ENCODE assay signal across 28 cellular contexts in genomic region chr13:68995972-68996670, GRCh38.
"Had no signal": no experiment of that assay in that cellular context is flagged by ENCODE, and none has a peak within 500 bp of the region (broad histone marks: within the 10 kb centered on the region; RNA-seq: fewer than 3 reads in every experiment).

No MANE protein-coding gene starts in this region.

- ATAC-seq: activated naive CD4-positive, alpha-beta T cell treated with anti-CD3 and anti-CD28 coated beads, Interleukin-2, amount 50 U/mL, for 72 hours; activated T-cell treated with anti-CD3 and anti-CD28 coated beads, Interleukin-2, amount 50 U/mL, for 72 hours; esophagus mucosa had no signal

- H3K27ac Mint-ChIP-seq: activated CD4-positive, alpha-beta memory T cell treated with anti-CD3 and anti-CD28 coated beads, Interleukin-2, amount 10 ng/mL, durations not matched to agents 7 days and 5 days; activated CD4-positive, alpha-beta T cell treated with anti-CD3 and anti-CD28 coated beads, Interleukin-2, amount 10 ng/mL, durations not matched to agents 7 days and 5 days; activated naive CD4-positive, alpha-beta T cell treated with anti-CD3 and anti-CD28 coated beads, Interleukin-2, amount 10 ng/mL, durations not matched to agents 7 days and 5 days; activated naive CD4-positive, alpha-beta T cell treated with anti-CD3 and anti-CD28 coated beads, Interleukin-2, amount 50 U/mL, for 72 hours; activated naive CD8-positive, alpha-beta T cell treated with anti-CD3 and anti-CD28 coated beads, Interleukin-2, amount 10 ng/mL, durations not matched to agents 7 days and 5 days; activated T-cell treated with anti-CD3 and anti-CD28 coated beads, Interleukin-2, amount 50 U/mL, for 24 hours; activated T-cell treated with anti-CD3 and anti-CD28 coated beads, Interleukin-2, amount 50 U/mL, for 72 hours; brain; endodermal cell had no signal

- H3K27me3 Mint-ChIP-seq: activated CD4-positive, alpha-beta memory T cell treated with anti-CD3 and anti-CD28 coated beads, Interleukin-2, amount 10 ng/mL, durations not matched to agents 7 days and 5 days; activated CD4-positive, alpha-beta T cell treated with anti-CD3 and anti-CD28 coated beads, Interleukin-2, amount 10 ng/mL, durations not matched to agents 7 days and 5 days; activated naive CD4-positive, alpha-beta T cell treated with anti-CD3 and anti-CD28 coated beads, Interleukin-2, amount 10 ng/mL, durations not matched to agents 7 days and 5 days; activated naive CD8-positive, alpha-beta T cell treated with anti-CD3 and anti-CD28 coated beads, Interleukin-2, amount 10 ng/mL, durations not matched to agents 7 days and 5 days; activated T-cell treated with anti-CD3 and anti-CD28 coated beads, Interleukin-2, amount 50 U/mL, for 24 hours; brain had no signal

- H3K36me3 ChIP-seq: ascending aorta, breast epithelium, cardiac muscle cell, colonic mucosa had no signal

- H3K4me3 ChIP-seq: ascending aorta, breast epithelium, cardiac muscle cell, colonic mucosa, dorsolateral prefrontal cortex had no signal

- H3K27me3 ChIP-seq: ascending aorta, breast epithelium, cardiac muscle cell, colonic mucosa, dorsolateral prefrontal cortex had no signal

- H3K4me1 ChIP-seq: ascending aorta, breast epithelium, colonic mucosa had no signal

- H3K4me3 Mint-ChIP-seq: activated CD4-positive, alpha-beta memory T cell treated with anti-CD3 and anti-CD28 coated beads, Interleukin-2, amount 10 ng/mL, durations not matched to agents 7 days and 5 days; activated CD4-positive, alpha-beta T cell treated with anti-CD3 and anti-CD28 coated beads, Interleukin-2, amount 10 ng/mL, durations not matched to agents 7 days and 5 days; activated naive CD4-positive, alpha-beta T cell treated with anti-CD3 and anti-CD28 coated beads, Interleukin-2, amount 10 ng/mL, durations not matched to agents 7 days and 5 days; activated naive CD8-positive, alpha-beta T cell treated with anti-CD3 and anti-CD28 coated beads, Interleukin-2, amount 10 ng/mL, durations not matched to agents 7 days and 5 days; activated T-cell treated with anti-CD3 and anti-CD28 coated beads, Interleukin-2, amount 50 U/mL, for 24 hours; activated T-cell treated with anti-CD3 and anti-CD28 coated beads, Interleukin-2, amount 50 U/mL, for 72 hours; brain; endodermal cell had no signal

- H3K36me3 Mint-ChIP-seq: activated naive CD4-positive, alpha-beta T cell treated with anti-CD3 and anti-CD28 coated beads, Interleukin-2, amount 10 ng/mL, durations not matched to agents 7 days and 5 days; activated naive CD8-positive, alpha-beta T cell treated with anti-CD3 and anti-CD28 coated beads, Interleukin-2, amount 10 ng/mL, durations not matched to agents 7 days and 5 days had no signal

- H3K9me3 ChIP-seq: ascending aorta, colonic mucosa had no signal

- H3K4me1 Mint-ChIP-seq: activated CD4-positive, alpha-beta memory T cell treated with anti-CD3 and anti-CD28 coated beads, Interleukin-2, amount 10 ng/mL, durations not matched to agents 7 days and 5 days; activated CD4-positive, alpha-beta T cell treated with anti-CD3 and anti-CD28 coated beads, Interleukin-2, amount 10 ng/mL, durations not matched to agents 7 days and 5 days; activated naive CD4-positive, alpha-beta T cell treated with anti-CD3 and anti-CD28 coated beads, Interleukin-2, amount 10 ng/mL, durations not matched to agents 7 days and 5 days; activated naive CD8-positive, alpha-beta T cell treated with anti-CD3 and anti-CD28 coated beads, Interleukin-2, amount 10 ng/mL, durations not matched to agents 7 days and 5 days; brain; endodermal cell had no signal

- H3K27ac ChIP-seq: ascending aorta, breast epithelium, cardiac muscle cell, colonic mucosa, dorsolateral prefrontal cortex had no signal

- DNase-seq: activated CD4-positive, alpha-beta memory T cell treated with anti-CD3 and anti-CD28 coated beads, Interleukin-2, amount 10 ng/mL, durations not matched to agents 7 days and 5 days; activated CD4-positive, alpha-beta T cell treated with anti-CD3 and anti-CD28 coated beads for 1 hour; activated CD4-positive, alpha-beta T cell treated with anti-CD3 and anti-CD28 coated beads for 4 hours; activated CD4-positive, alpha-beta T cell treated with anti-CD3 and anti-CD28 coated beads, Interleukin-2, amount 10 ng/mL, durations not matched to agents 7 days and 5 days; activated CD4-positive, alpha-beta T cell treated with anti-CD3 and anti-CD28 coated beads, Interleukin-2, amount 50 U/mL, for 4 hours; activated CD8-positive, alpha-beta memory T cell treated with anti-CD3 and anti-CD28 coated beads, Interleukin-2, amount 50 U/mL, for 48 hours; activated gamma-delta T cell; activated naive CD4-positive, alpha-beta T cell; activated naive CD4-positive, alpha-beta T cell treated with anti-CD3 and anti-CD28 coated beads, Interleukin-2, amount 10 ng/mL, durations not matched to agents 7 days and 5 days; activated naive CD8-positive, alpha-beta T cell treated with anti-CD3 and anti-CD28 coated beads, Interleukin-2, amount 10 ng/mL, durations not matched to agents 7 days and 5 days; activated T-cell treated with anti-CD3 and anti-CD28 coated beads for 4 hours; activated T-cell treated with anti-CD3 and anti-CD28 coated beads, Interleukin-2, amount 50 U/mL, for 24 hours; activated T-cell treated with anti-CD3 and anti-CD28 coated beads, Interleukin-2, amount 50 U/mL, for 72 hours; central memory CD4-positive, alpha-beta T cell; cerebellar nuclear complex; colonic mucosa; dorsolateral prefrontal cortex; effector memory CD4-positive, alpha-beta T cell; endodermal cell; foreskin fibroblast; head of caudate nucleus; T-helper 2 cell had no signal
